8 cellular contexts compared by ENCODE assay signal in the genomic region with DNA sequence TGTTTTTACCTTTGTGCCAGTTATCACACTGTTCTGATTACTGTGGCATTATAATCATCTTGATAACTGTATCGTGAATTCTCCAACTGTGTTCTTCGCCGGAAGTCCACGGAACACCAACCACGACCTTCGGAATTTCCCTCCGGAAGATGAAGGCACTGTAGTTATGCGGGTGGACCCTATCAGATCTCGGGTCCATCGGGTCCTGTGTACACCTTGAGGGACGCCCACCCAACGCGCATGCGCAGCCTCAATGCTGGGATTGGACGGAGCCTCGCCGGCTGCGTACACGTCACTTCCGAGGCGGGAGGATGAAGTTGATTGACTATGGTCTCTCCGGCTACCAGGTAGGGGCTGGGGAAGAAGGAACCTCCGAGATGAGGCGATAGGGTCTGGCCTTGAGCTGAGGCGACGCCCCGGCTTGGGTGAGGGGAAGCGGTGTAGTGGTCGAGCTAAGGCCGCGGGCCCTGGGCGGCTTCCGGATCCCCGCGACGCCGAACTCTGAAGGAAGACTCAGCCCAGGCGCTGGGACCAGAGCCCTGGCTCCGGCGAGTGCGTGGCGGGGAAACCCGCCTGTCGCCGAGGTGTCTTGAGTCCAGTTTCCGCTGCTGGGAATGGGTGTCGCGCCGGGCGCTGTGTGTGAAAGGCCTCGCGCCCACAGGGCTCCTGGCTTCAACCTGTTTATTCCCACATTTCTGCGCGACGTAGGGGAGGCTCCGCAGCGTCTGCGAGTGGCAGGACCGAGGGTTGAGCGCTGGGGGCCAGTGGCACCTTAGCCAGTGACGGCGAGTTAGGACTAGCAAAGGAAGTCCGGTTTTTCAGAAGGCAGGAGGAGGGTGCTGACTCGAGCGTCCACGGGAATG. TPM values are rescaled to one million over a fixed set of nuclear protein-coding genes. Genes with fewer than 3 reads are reported as not detected.
DNase-seq lines count a peak whose midpoint lies in the region; ATAC-seq and TF ChIP-seq lines count a peak whose summit lies in the region.

A gene with protein sequence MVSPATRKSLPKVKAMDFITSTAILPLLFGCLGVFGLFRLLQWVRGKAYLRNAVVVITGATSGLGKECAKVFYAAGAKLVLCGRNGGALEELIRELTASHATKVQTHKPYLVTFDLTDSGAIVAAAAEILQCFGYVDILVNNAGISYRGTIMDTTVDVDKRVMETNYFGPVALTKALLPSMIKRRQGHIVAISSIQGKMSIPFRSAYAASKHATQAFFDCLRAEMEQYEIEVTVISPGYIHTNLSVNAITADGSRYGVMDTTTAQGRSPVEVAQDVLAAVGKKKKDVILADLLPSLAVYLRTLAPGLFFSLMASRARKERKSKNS (plus strand): TSS at position 320 of the 863 bp plus-strand sequence. CDS start 8 bp downstream, at position 328.

- intact Hi-C loops in left ventricle myocardium inferior (cut with micrococcal nuclease) = loop anchor here (5.0 kb wide), 1 partner anchor 85 kb away; a partner anchor contains a TSS
- intact Hi-C loops in prostate gland (cut with DNase I) = loop anchor here (2.0 to 10.0 kb wide), 4 partner anchors 86 to 385 kb away; no protein-coding TSS in a partner anchor

- H3K27ac ChIP-seq in left ventricle myocardium inferior (replicated peaks) = peak within 1 kb of the TSS; percentile 93
- peak within 1 kb of the TSS; percentile 91 to 93 for H3K27ac ChIP-seq in prostate gland
- peak within 1 kb of the TSS; percentile 95 for H3K27ac ChIP-seq in urinary bladder (ENCODE audit: low read depth)

- H3K4me1 Mint-ChIP-seq in T-helper 1 cell treated with Interleukin-12 subunit alpha and Interleukin-12 subunit beta and Interleukin-4 antibody, amounts not matched to agents 30 μg/mL and 1 μg/mL, for 36 hours (ENCODE audit: low read depth) = peaks cover 21% of the 10 kb centered on the region

- H3K36me3 ChIP-seq in left ventricle myocardium inferior (no peaks in the 10 kb centered on the region), prostate gland (no peaks in the 10 kb centered on the region), urinary bladder (ENCODE audit: insufficient read depth) (no peaks in the 10 kb centered on the region)

- no peak for TF ChIP-seq CTCF in GM13976 (IDR thresholded peaks at IDR 0.05; ENCODE audit: borderline replicate concordance, control extremely low read depth, extremely low read depth, insufficient read depth, missing control alignments)
- TF ChIP-seq CTCF in left ventricle myocardium inferior (IDR thresholded peaks at IDR 0.05; ENCODE audit: borderline replicate concordance) = no peak
- peak in 1 of 4 experiments; percentile 14 for TF ChIP-seq CTCF in prostate gland (IDR thresholded peaks at IDR 0.05)

- peak; percentile 96 for DNase-seq in GM13976 (ENCODE audit: low spot score)
- peak; percentile 95 for DNase-seq in NCI-H146 treated with DMSO at 0.1 percent for 48 hours (lab: John Stamatoyannopoulos, UW; ENCODE audit: unreplicated experiment)
- peak; percentile 42 to 97 (median 90) for DNase-seq in amygdala (lab: John Stamatoyannopoulos, UW)
- DNase-seq in left ventricle myocardium inferior = peak; percentile 96
- DNase-seq in prostate gland (ENCODE audit: low spot score) = peak; percentile 97

- H3K4me1 ChIP-seq in left ventricle myocardium inferior (peaks cover 46% of the 10 kb centered on the region), prostate gland (replicated peaks) (no peaks in the 10 kb centered on the region), urinary bladder (ENCODE audit: insufficient read depth) (peaks cover 2% of the 10 kb centered on the region)

- H3K36me3 Mint-ChIP-seq in T-helper 1 cell treated with Interleukin-12 subunit alpha and Interleukin-12 subunit beta and Interleukin-4 antibody, amounts not matched to agents 30 μg/mL and 1 μg/mL, for 36 hours (ENCODE audit: low read depth) = peaks cover 2% of the 10 kb centered on the region

- ATAC-seq in HG02870 (IDR thresholded peaks at IDR 0.05; ENCODE audit: unreplicated experiment) = peak; percentile 87

- H3K4me3 ChIP-seq in left ventricle myocardium inferior (peak within 1 kb of the TSS; percentile 90), prostate gland (peak within 1 kb of the TSS; percentile 67 to 72), urinary bladder (ENCODE audit: low read depth, low read length) (peak within 1 kb of the TSS; percentile 71)

- no peaks in the 10 kb centered on the region for H3K9me3 Mint-ChIP-seq in T-helper 1 cell treated with Interleukin-12 subunit alpha and Interleukin-12 subunit beta and Interleukin-4 antibody, amounts not matched to agents 30 μg/mL and 1 μg/mL, for 36 hours

- TF ChIP-seq POLR2A in prostate gland (IDR thresholded peaks at IDR 0.05) = peak; percentile 84

- no peaks in the 10 kb centered on the region for H3K27me3 ChIP-seq in left ventricle myocardium inferior (ENCODE audit: low read depth)
- H3K27me3 ChIP-seq in prostate gland (replicated peaks; ENCODE audit: insufficient read depth) = no peaks in the 10 kb centered on the region

- in situ Hi-C loops in GM13976 (cut with MboI; ENCODE audit: low sequenced_read_pairs, unreplicated experiment) = no loop called here

- WGBS in prostate gland = under 1% methylated on average over 65 of the region's 66 CpGs
- WGBS in urinary bladder = under 1% methylated on average over 66 of the region's 66 CpGs

- no peaks in the 10 kb centered on the region for H3K27me3 Mint-ChIP-seq in T-helper 1 cell treated with Interleukin-12 subunit alpha and Interleukin-12 subunit beta and Interleukin-4 antibody, amounts not matched to agents 30 μg/mL and 1 μg/mL, for 36 hours (ENCODE audit: low read depth)

- peak within 1 kb of the TSS; percentile 94 for H3K4me3 Mint-ChIP-seq in T-helper 1 cell treated with Interleukin-12 subunit alpha and Interleukin-12 subunit beta and Interleukin-4 antibody, amounts not matched to agents 30 μg/mL and 1 μg/mL, for 36 hours

- no peaks in the 10 kb centered on the region for H3K9me3 ChIP-seq in left ventricle myocardium inferior (replicated peaks)
- H3K9me3 ChIP-seq in prostate gland = no peaks in the 10 kb centered on the region

- peak within 1 kb of the TSS; percentile 93 for H3K27ac Mint-ChIP-seq in T-helper 1 cell treated with Interleukin-12 subunit alpha and Interleukin-12 subunit beta and Interleukin-4 antibody, amounts not matched to agents 30 μg/mL and 1 μg/mL, for 36 hours

RNA-seq across cellular contexts. Expression of the gene that starts here (rescaled TPM):
- total RNA-seq in left ventricle myocardium inferior = 33.4 TPM
- 10 to 100 TPM; 52.1 to 67.5 TPM for total RNA-seq in prostate gland
- 14.5 TPM for total RNA-seq in urinary bladder
- 33.4 TPM for polyA plus RNA-seq in urinary bladder

Comparison
In these comparisons a context has a peak if more than half of its experiments do, and no peak if none do; other contexts are left out.
1. Peak in every context shown above with its lines: DNase-seq, ATAC-seq, H3K4me3 ChIP-seq and H3K27ac ChIP-seq.